In the genomic region with DNA sequence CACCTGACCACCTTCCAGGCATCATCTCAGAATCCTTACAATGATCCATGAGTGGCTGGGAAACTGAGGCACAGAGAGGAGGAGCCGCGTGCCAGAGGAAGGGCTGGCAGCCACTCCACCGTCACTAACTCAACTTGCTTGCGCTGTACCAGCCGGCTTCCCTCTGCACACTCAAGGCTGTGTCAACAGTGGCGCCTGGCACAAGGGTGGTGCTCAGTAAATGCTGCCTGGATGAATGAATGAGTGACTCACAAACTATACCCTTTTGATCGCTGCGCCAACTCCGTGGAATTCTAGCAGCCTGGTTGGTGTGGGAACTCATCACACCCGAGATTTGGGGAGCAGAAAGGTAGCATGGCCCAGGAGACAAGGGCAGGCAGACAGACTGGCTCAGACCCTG, we compare ENCODE assay signal across 21 cellular contexts. TPM values are rescaled to one million over a fixed set of nuclear protein-coding genes. Genes with fewer than 3 reads are reported as not detected.
DNase-seq lines count a peak whose midpoint lies in the region; ATAC-seq and FAIRE-seq lines count a peak whose summit lies in the region.
"Had no signal": no experiment of that assay in that cellular context is flagged by ENCODE, and none has a peak within 500 bp of the region (broad histone marks: within the 10 kb centered on the region; RNA-seq: fewer than 3 reads in every experiment).

No MANE protein-coding gene starts in this region.

- no peak overlapping the region for H4K91ac ChIP-seq in neuronal stem cell (ENCODE audit: low read depth, low read length, poor library complexity)

- intact Hi-C loops in aorta (cut with DNase I): no loop called here

- WGBS in neuronal stem cell (ENCODE audit: extremely low coverage in 2 of 2, insufficient read length in 2 of 2, insufficient replicate concordance in 1 of 2), 2 donors: no CpG with 5 or more reads among the region's 10 CpGs
- WGBS in aorta, 2 donors: 57 to 62% methylated on average over 10 of the region's 10 CpGs

- DNase-seq in Caki2 (ENCODE audit: low read depth): peak; percentile 22
- peak; percentile 43 for DNase-seq in RCC 7860 (ENCODE audit: low spot score)
- peak; percentile 26 for DNase-seq in epithelial cell of prostate (ENCODE audit: low read depth, low spot score)
- no peak for DNase-seq in neuronal stem cell (ENCODE audit: low spot score)
- DNase-seq in aorta: no peak
- DNase-seq in NCI-H2081 treated with DMSO at 0.1 percent for 48 hours (lab: John Stamatoyannopoulos, UW): no peak
- DNase-seq in iPS-NIHi7 (ENCODE audit: extremely low spot score): no peak
- no peak for DNase-seq in GF-D8 (lab: John Stamatoyannopoulos, UW)
- DNase-seq: CD8-positive, alpha-beta T cell; DMS79; HFFc6; NCI-H1417; NCI-H187; NCI-H345; NCI-H524 treated with DMSO at 0.1 percent for 48 hours; Right ventricle myocardium superior had no signal

- peaks cover 2% of the 10 kb centered on the region for H3K79me1 ChIP-seq in neuronal stem cell (ENCODE audit: low read depth, low read length)

- no peak overlapping the region for H4K8ac ChIP-seq in neuronal stem cell (ENCODE audit: low read depth, low read length)

- H3K36me3 ChIP-seq in neuronal stem cell (replicated peaks in 1 of 2; ENCODE audit: control insufficient read depth in 2 of 2, insufficient read depth in 2 of 2, low read length in 2 of 2) (no peaks in the 10 kb centered on the region), aorta (ENCODE audit: control insufficient read depth in 1 of 2, insufficient read depth in 2 of 2, low read length in 1 of 2) (no peaks in the 10 kb centered on the region)
- H3K36me3 ChIP-seq: BLaER1 treated with 17β-estradiol and CSF1 and Interleukin-3, amounts not matched to agents 10 nM and 100 nM had no signal

- no peak overlapping the region for H2BK15ac ChIP-seq in neuronal stem cell (ENCODE audit: low read length)

- no peak for ATAC-seq in aorta (ENCODE audit: low FRiP score)
- ATAC-seq: CD8-positive, alpha-beta T cell; Panc1 had no signal

- H2AK5ac ChIP-seq in neuronal stem cell (ENCODE audit: low read depth, low read length): peak overlapping the region; percentile 47

- no peak for FAIRE-seq in RCC 7860 (lab: Jason Lieb, UNC)
- FAIRE-seq: A204.1 had no signal

- no peak overlapping the region for H3K4ac ChIP-seq in neuronal stem cell (ENCODE audit: low read length)

- H2BK12ac ChIP-seq in neuronal stem cell (ENCODE audit: low read length): no peak overlapping the region

- H3K23ac ChIP-seq in neuronal stem cell (ENCODE audit: low read depth, low read length, poor library complexity): peak overlapping the region; percentile 17

- no peaks in the 10 kb centered on the region for H3K9me3 ChIP-seq in neuronal stem cell (replicated peaks in 1 of 2; ENCODE audit: control insufficient read depth in 2 of 2, insufficient read depth in 1 of 2, low read depth in 1 of 2, low read length in 2 of 2)
- H3K9me3 ChIP-seq in aorta (ENCODE audit: control insufficient read depth, low read length): no peaks in the 10 kb centered on the region

- H3K27ac ChIP-seq in epithelial cell of prostate: no peak overlapping the region
- no peak overlapping the region for H3K27ac ChIP-seq in neuronal stem cell (replicated peaks; ENCODE audit: low read length)
- no peak overlapping the region for H3K27ac ChIP-seq in aorta (ENCODE audit: low read depth in 1 of 2, low read length in 2 of 2)
- H3K27ac ChIP-seq: BLaER1 treated with 17β-estradiol and CSF1 and Interleukin-3, amounts not matched to agents 10 nM and 100 nM; KMS-11 had no signal

- no peak overlapping the region for H2BK5ac ChIP-seq in neuronal stem cell (ENCODE audit: low read length)

- H3K4me1 ChIP-seq in neuronal stem cell (ENCODE audit: control insufficient read depth in 2 of 2, insufficient read depth in 1 of 2, low read depth in 1 of 2, low read length in 2 of 2): no peaks in the 10 kb centered on the region
- H3K4me1 ChIP-seq in aorta (ENCODE audit: control insufficient read depth in 1 of 2, insufficient read depth in 2 of 2, low read length in 2 of 2): no peaks in the 10 kb centered on the region

- H3K4me3 ChIP-seq in neuronal stem cell (ENCODE audit: low read length in 2 of 2): peak overlapping the region in 1 of 2 donors; percentile 8
- no peak overlapping the region for H3K4me3 ChIP-seq in aorta (ENCODE audit: low read length in 2 of 2)
- H3K4me3 ChIP-seq: BLaER1 treated with 17β-estradiol and CSF1 and Interleukin-3, amounts not matched to agents 10 nM and 100 nM had no signal

- in situ Hi-C loops in Caki2 (cut with HindIII; ENCODE audit: low pct_unique_long_range_greater_than_20kb, low sequenced_read_pairs): no loop called here

- H3K4me2 ChIP-seq in neuronal stem cell (ENCODE audit: insufficient read depth, low read length, poor library complexity, severe bottlenecking): no peak overlapping the region
- H3K4me2 ChIP-seq: BLaER1 treated with 17β-estradiol and CSF1 and Interleukin-3, amounts not matched to agents 10 nM and 100 nM; KMS-11 had no signal

- no peak overlapping the region for H2AFZ ChIP-seq in neuronal stem cell (ENCODE audit: low read length)

- no peak overlapping the region for H2BK120ac ChIP-seq in neuronal stem cell (ENCODE audit: low read depth, low read length)

- no peak overlapping the region for H3K18ac ChIP-seq in neuronal stem cell (ENCODE audit: low read length)

- H3K27me3 ChIP-seq in neuronal stem cell (ENCODE audit: control insufficient read depth in 3 of 3, insufficient read depth in 3 of 3, low read depth in 1 of 3, low read length in 3 of 3) (peaks cover 0 to 18% (median 0%) of the 10 kb centered on the region in 3 experiments), aorta (ENCODE audit: control insufficient read depth in 1 of 2, insufficient read depth in 2 of 2, low read length in 1 of 2) (no peaks in the 10 kb centered on the region)
- H3K27me3 ChIP-seq: BLaER1 treated with 17β-estradiol and CSF1 and Interleukin-3, amounts not matched to agents 10 nM and 100 nM had no signal

- no peak overlapping the region for H3K14ac ChIP-seq in neuronal stem cell (ENCODE audit: low read length)

- no peak overlapping the region for H3K9ac ChIP-seq in neuronal stem cell (ENCODE audit: low read depth, low read length, poor library complexity)
- H3K9ac ChIP-seq: BLaER1 treated with 17β-estradiol and CSF1 and Interleukin-3, amounts not matched to agents 10 nM and 100 nM; KMS-11 had no signal

RNA-seq across cellular contexts. Expression of a gene that starts 21.9 kb away (rescaled TPM):
- 3.0 and 7.6 TPM in 2 replicates for total RNA-seq in Caki2 (2014; rRNA removed; shearing (Covaris generic); ENCODE audit: low replicate concordance)
- 26.3 TPM for polyA plus RNA-seq in neuronal stem cell (2013, experiment 1 of 2)
- 25.0 TPM for polyA plus RNA-seq in neuronal stem cell (2013, experiment 2 of 2)
- total RNA-seq in aorta: 10 to 100 TPM; 51.9 to 68.8 TPM
- 10 to 100 TPM; 27.7 to 52.6 TPM for polyA plus RNA-seq in aorta
- total RNA-seq: CD8-positive, alpha-beta T cell; HT1080 had no signal

RNA-seq across cellular contexts. Expression of a gene that starts 45.4 kb away (rescaled TPM):
- 23.1 and 34.4 TPM in 2 replicates for total RNA-seq in Caki2 (2014; rRNA removed; shearing (Covaris generic); ENCODE audit: low replicate concordance)
- 10.1 TPM for polyA plus RNA-seq in neuronal stem cell (2013, experiment 1 of 2)
- 10.5 TPM for polyA plus RNA-seq in neuronal stem cell (2013, experiment 2 of 2)
- 10 to 100 TPM; 15.8 to 20.8 TPM for total RNA-seq in aorta
- polyA plus RNA-seq in aorta: 10 to 100 TPM in 1 of 2 donors, 1 to 10 TPM in 1; 6.0 to 20.3 TPM

Comparison
In these comparisons a context has a peak if more than half of its experiments do, and no peak if none do; other contexts are left out.
1. DNase-seq: peak in Caki2 (single experiment), RCC 7860 (single experiment) and epithelial cell of prostate (single experiment); none in neuronal stem cell (single experiment), aorta (0 of 2), NCI-H2081 treated with DMSO at 0.1 percent for 48 hours (single experiment), iPS-NIHi7 (single experiment) and GF-D8 (single experiment).